ENCODE assay signal across 32 cellular contexts in the genomic region with DNA sequence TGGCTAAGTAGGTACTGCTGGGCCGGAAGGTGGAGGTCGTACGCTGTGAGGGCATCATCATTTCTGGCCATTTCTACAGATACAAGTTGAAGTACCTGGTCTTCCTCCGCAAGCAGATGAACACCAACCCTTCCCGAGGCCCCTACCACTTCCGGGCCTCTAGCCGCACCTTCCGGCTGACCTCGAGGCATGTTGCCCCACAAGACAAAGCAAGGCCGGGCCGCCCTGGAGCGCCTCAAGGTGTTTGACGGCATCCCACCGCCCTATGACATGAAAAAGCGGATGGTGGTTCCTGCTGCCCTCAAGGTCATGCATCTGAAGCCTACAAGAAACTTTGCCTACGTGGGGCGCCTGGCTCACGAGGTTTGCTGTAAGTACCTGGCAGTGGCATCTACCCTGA.
"Had no signal": no experiment of that assay in that cellular context is flagged by ENCODE, and none has a peak within 500 bp of the region (broad histone marks: within the 10 kb centered on the region; RNA-seq: fewer than 3 reads in every experiment).

No MANE protein-coding gene starts in this region.

- FAIRE-seq: astrocyte, bronchial epithelial cell had no signal

- H3K4me1 ChIP-seq: adrenal gland, ascending aorta, body of pancreas had no signal

- H3K4me3 ChIP-seq: adrenal gland, ascending aorta, body of pancreas, breast epithelium, cardiac muscle cell had no signal

- H3K27me3 ChIP-seq: adrenal gland, ascending aorta, body of pancreas, brain microvascular endothelial cell, breast epithelium, cardiac muscle cell had no signal

- H3K9me3 ChIP-seq: adrenal gland, ascending aorta, body of pancreas, breast epithelium had no signal

- H3K36me3 ChIP-seq: adrenal gland, ascending aorta, brain microvascular endothelial cell, breast epithelium, cardiac muscle cell had no signal

- H3K27ac ChIP-seq: adrenal gland, ascending aorta, body of pancreas, brain microvascular endothelial cell, breast epithelium, cardiac muscle cell had no signal

- DNase-seq: activated effector memory CD4-positive, alpha-beta T cell treated with anti-CD3 and anti-CD28 coated beads, Interleukin-2, amount 50 U/mL, for 16 hours; activated effector memory CD4-positive, alpha-beta T cell treated with Interleukin-2 at 50 U/mL for 16 hours; activated gamma-delta T cell; activated gamma-delta T cell treated with Interleukin-2 at 50 U/mL for 16 hours; activated naive CD4-positive, alpha-beta T cell; activated naive CD4-positive, alpha-beta T cell treated with anti-CD3 and anti-CD28 coated beads for 36 hours; activated naive CD4-positive, alpha-beta T cell treated with anti-CD3 and anti-CD28 coated beads, Interleukin-2, amount 10 ng/mL, durations not matched to agents 7 days and 5 days; activated naive CD4-positive, alpha-beta T cell treated with anti-CD3 and anti-CD28 coated beads, Interleukin-2, amount 50 U/mL, for 16 hours; activated naive CD4-positive, alpha-beta T cell treated with Interleukin-2 at 50 U/mL for 16 hours; activated naive CD8-positive, alpha-beta T cell treated with anti-CD3 and anti-CD28 coated beads for 36 hours; activated naive CD8-positive, alpha-beta T cell treated with anti-CD3 and anti-CD28 coated beads, Interleukin-2, amount 10 ng/mL, durations not matched to agents 7 days and 5 days; activated naive CD8-positive, alpha-beta T cell treated with anti-CD3 and anti-CD28 coated beads, Interleukin-2, amount 50 U/mL, for 24 hours; activated T-cell treated with anti-CD3 and anti-CD28 coated beads, Interleukin-2, amount 50 U/mL, for 1 hour; activated T-cell treated with anti-CD3 and anti-CD28 coated beads, Interleukin-2, amount 50 U/mL, for 24 hours; activated T-cell treated with anti-CD3 and anti-CD28 coated beads, Interleukin-2, amount 50 U/mL, for 4 hours; activated T-cell treated with anti-CD3 and anti-CD28 coated beads, Interleukin-2, amount 50 U/mL, for 48 hours; activated T-cell treated with anti-CD3 and anti-CD28 coated beads, Interleukin-2, amount 50 U/mL, for 72 hours; adrenal gland; amniotic stem cell; amygdala; anterior cingulate cortex; aorta; body of pancreas; brain microvascular endothelial cell; caudate nucleus; central memory CD4-positive, alpha-beta T cell; cerebellar nuclear complex had no signal
